In the genomic region with DNA sequence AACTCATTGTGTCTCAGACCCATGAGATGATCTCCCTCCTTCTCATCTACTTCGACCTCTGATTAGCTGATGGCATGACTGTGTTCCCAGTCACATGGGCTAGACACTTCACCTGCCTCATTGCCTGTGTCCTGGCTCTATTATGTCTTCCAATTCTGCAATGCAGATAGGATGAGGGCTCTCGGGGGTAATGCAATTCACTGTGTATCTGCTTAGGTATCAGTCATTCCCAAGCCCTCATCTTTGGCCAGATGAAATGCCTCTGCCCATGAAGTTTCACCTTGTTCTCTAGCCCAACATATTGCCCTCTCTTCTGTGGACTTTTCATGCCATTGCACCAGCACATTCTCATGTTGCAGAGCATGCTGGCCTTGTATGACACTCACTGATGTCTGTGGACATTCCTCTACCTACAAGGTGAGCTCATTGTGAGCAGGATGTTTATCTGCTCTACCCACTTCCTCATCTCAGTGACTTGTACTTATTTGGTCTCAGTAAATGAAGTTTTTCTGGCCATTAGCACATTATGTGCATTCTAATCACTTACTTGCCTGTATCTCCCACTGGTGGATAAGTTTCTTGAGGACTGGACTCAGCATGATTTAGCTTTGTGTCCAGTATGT, we compare ENCODE assay signal across 20 cellular contexts. TPM values are rescaled to one million over a fixed set of nuclear protein-coding genes. Genes with fewer than 3 reads are reported as not detected.
"Had no signal": no experiment of that assay in that cellular context is flagged by ENCODE, and none has a peak within 500 bp of the region (broad histone marks: within the 10 kb centered on the region; RNA-seq: fewer than 3 reads in every experiment).

No MANE protein-coding gene starts in this region.

- H3K4me3 ChIP-seq: gastroesophageal sphincter, heart right ventricle, ovary, SJCRH30, skin epidermis, suprapubic skin, upper lobe of left lung had no signal

- DNase-seq: activated CD4-positive, CD25-positive, alpha-beta regulatory T cell; activated naive CD4-positive, alpha-beta T cell treated with Interleukin-2 at 50 U/mL for 16 hours; heart right ventricle; naive thymus-derived CD4-positive, alpha-beta T cell; ovary; retina; SJCRH30; stimulated activated CD4-positive, alpha-beta T cell treated with anti-CD3 and anti-CD28 coated beads, Interleukin-15, amount 100 ng/mL, for 24 hours; stimulated activated CD4-positive, alpha-beta T cell treated with anti-CD3 and anti-CD28 coated beads, Interleukin-4, amount 100 ng/mL, for 1 hour; stimulated activated naive B cell treated with anti-CD40 and anti-IgM and Interleukin-4, amounts not matched to agents 10 μg/mL and 1 μg/mL and 100 μg/mL, for 72 hours; upper lobe of left lung had no signal

- H3K9me3 ChIP-seq: gastroesophageal sphincter, ovary, SJCRH30, suprapubic skin, upper lobe of left lung had no signal

- H3K36me3 ChIP-seq: gastroesophageal sphincter, heart right ventricle, ovary, SJCRH30, suprapubic skin, upper lobe of left lung had no signal

- H3K27ac ChIP-seq: gastroesophageal sphincter, heart right ventricle, ovary, SJCRH30, skin epidermis, suprapubic skin, upper lobe of left lung had no signal

- H3K27ac Mint-ChIP-seq: activated T-helper 17 cell treated with anti-CD3 and anti-CD28 coated beads, Interleukin-2, amount 50 U/mL, for 72 hours; brain; naive thymus-derived CD4-positive, alpha-beta T cell; stimulated activated naive B cell treated with anti-CD40 and anti-IgM and Interleukin-4, amounts not matched to agents 10 μg/mL and 1 μg/mL and 100 μg/mL, for 72 hours had no signal

- H3K9me3 Mint-ChIP-seq: activated T-helper 17 cell treated with anti-CD3 and anti-CD28 coated beads, Interleukin-2, amount 50 U/mL, for 72 hours; brain; stimulated activated naive B cell treated with anti-CD40 and anti-IgM and Interleukin-4, amounts not matched to agents 10 μg/mL and 1 μg/mL and 100 μg/mL, for 72 hours had no signal

- H3K27me3 ChIP-seq: ovary, SJCRH30 had no signal

- H3K36me3 Mint-ChIP-seq: brain; stimulated activated naive B cell treated with anti-CD40 and anti-IgM and Interleukin-4, amounts not matched to agents 10 μg/mL and 1 μg/mL and 100 μg/mL, for 72 hours had no signal

- H3K4me1 Mint-ChIP-seq: activated T-helper 17 cell treated with anti-CD3 and anti-CD28 coated beads, Interleukin-2, amount 50 U/mL, for 72 hours; brain had no signal

- H3K4me1 ChIP-seq: gastroesophageal sphincter, SJCRH30, suprapubic skin had no signal

- H3K4me3 Mint-ChIP-seq: activated T-helper 17 cell treated with anti-CD3 and anti-CD28 coated beads, Interleukin-2, amount 50 U/mL, for 72 hours; brain; naive thymus-derived CD4-positive, alpha-beta T cell; stimulated activated naive B cell treated with anti-CD40 and anti-IgM and Interleukin-4, amounts not matched to agents 10 μg/mL and 1 μg/mL and 100 μg/mL, for 72 hours had no signal

- ATAC-seq: activated T-helper 17 cell treated with anti-CD3 and anti-CD28 coated beads, Interleukin-2, amount 50 U/mL, for 72 hours; gastroesophageal sphincter; heart right ventricle; naive thymus-derived CD4-positive, alpha-beta T cell; stimulated activated naive B cell treated with anti-CD40 and anti-IgM and Interleukin-4, amounts not matched to agents 10 μg/mL and 1 μg/mL and 100 μg/mL, for 72 hours had no signal

- FAIRE-seq: TTC549 had no signal

RNA-seq across cellular contexts. Expression of a gene that starts 32.3 kb away (rescaled TPM):
- total RNA-seq: activated T-helper 17 cell treated with anti-CD3 and anti-CD28 coated beads, Interleukin-2, amount 50 U/mL, for 72 hours; left lobe of liver; lung microvascular endothelial cell; suprapubic skin had no signal
- polyA plus RNA-seq: esophagus; naive thymus-derived CD4-positive, alpha-beta T cell had no signal
